ENCODE assay signal across 27 cellular contexts in genomic region chr15:78322724-78323395, GRCh38. TPM values are rescaled to one million over a fixed set of nuclear protein-coding genes. Genes with fewer than 3 reads are reported as not detected.
DNase-seq lines count a peak whose midpoint lies in the region; ATAC-seq and TF ChIP-seq lines count a peak whose summit lies in the region.
"Had no signal": no experiment of that assay in that cellular context is flagged by ENCODE, and none has a peak within 500 bp of the region (broad histone marks: within the 10 kb centered on the region; RNA-seq: fewer than 3 reads in every experiment).

No MANE protein-coding gene starts in this region.

- no peaks in the 10 kb centered on the region for H3K36me3 Mint-ChIP-seq in H9 (ENCODE audit: insufficient read depth in 1 of 3, low read depth in 3 of 3)
- H3K36me3 Mint-ChIP-seq: CD4-positive, CD25-positive, alpha-beta regulatory T cell had no signal

- no peaks in the 10 kb centered on the region for H3K9me3 Mint-ChIP-seq in H9
- H3K9me3 Mint-ChIP-seq: activated naive CD8-positive, alpha-beta T cell treated with anti-CD3 and anti-CD28 coated beads, Interleukin-2, amount 50 U/mL, for 24 hours; CD4-positive, CD25-positive, alpha-beta regulatory T cell had no signal

- H3K4me1 ChIP-seq in H9 (ENCODE audit: insufficient read depth, low read length) (peaks cover 7% of the 10 kb centered on the region; the same call in 1 of the 2 replicates), ascending aorta (no peaks in the 10 kb centered on the region)
- H3K4me1 ChIP-seq: gastroesophageal sphincter, left lung, uterus had no signal

- H3K56ac ChIP-seq in H9 (ENCODE audit: insufficient read length, low read depth, low read length), result no peak overlapping the region

- H3T11ph ChIP-seq in H9 (ENCODE audit: low read length), result no peak overlapping the region

- H3K9me3 ChIP-seq in H9 (ENCODE audit: control insufficient read depth, low read depth, low read length) (no peaks in the 10 kb centered on the region), ascending aorta (no peaks in the 10 kb centered on the region)
- H3K9me3 ChIP-seq: gastroesophageal sphincter, left lung, ovary, sigmoid colon, uterus had no signal

- intact Hi-C loops in posterior vena cava (cut with DNase I) (loop anchor here (5.0 to 10.0 kb wide), 2 partner anchors 89 to 92 kb away; no protein-coding TSS in a partner anchor), ascending aorta (cut with DNase I) (no loop called here)

- H3K4me2 ChIP-seq in H9 (ENCODE audit: insufficient read depth, insufficient read length, low read length), result no peak overlapping the region

- no peak overlapping the region for H2AFZ ChIP-seq in H9 (ENCODE audit: low read length)

- no peaks in the 10 kb centered on the region for H3K79me2 ChIP-seq in H9 (ENCODE audit: insufficient read depth, low read length)

- no peak overlapping the region for H2AK5ac ChIP-seq in H9 (ENCODE audit: insufficient read length, low read length)

- WGBS in H9 (ENCODE audit: extremely low coverage, insufficient read length, low lambda C conversion rate), result no CpG with 5 or more reads among the region's 15 CpGs

- no peaks in the 10 kb centered on the region for H3K36me3 ChIP-seq in ascending aorta
- H3K36me3 ChIP-seq: gastroesophageal sphincter, left lung, ovary, sigmoid colon, uterus had no signal

- H2BK5ac ChIP-seq in H9 (ENCODE audit: insufficient read length, low read length), result no peak overlapping the region

- no peak overlapping the region for H2BK12ac ChIP-seq in H9 (ENCODE audit: insufficient read length, low read depth, low read length)

- no peak overlapping the region; a peak in 1 of 5 replicates for H3K4me3 Mint-ChIP-seq in H9
- H3K4me3 Mint-ChIP-seq: activated naive CD8-positive, alpha-beta T cell treated with anti-CD3 and anti-CD28 coated beads, Interleukin-2, amount 50 U/mL, for 24 hours; CD4-positive, CD25-positive, alpha-beta regulatory T cell had no signal

- H4K20me1 ChIP-seq in H9 (ENCODE audit: control insufficient read depth, insufficient read depth, insufficient read length), result no peaks in the 10 kb centered on the region

- H3K27me3 ChIP-seq in H9 (ENCODE audit: insufficient read depth, low read length) (no peaks in the 10 kb centered on the region), ascending aorta (no peaks in the 10 kb centered on the region)
- H3K27me3 ChIP-seq: gastroesophageal sphincter, left lung, ovary, sigmoid colon, uterus had no signal

- H3K27ac ChIP-seq in H9 (ENCODE audit: insufficient read length, low read depth, low read length) (no peak overlapping the region), ascending aorta (no peak overlapping the region)
- H3K27ac ChIP-seq: gastroesophageal sphincter, ovary, sigmoid colon, uterus had no signal

- no peak overlapping the region for H3K14ac ChIP-seq in H9 (ENCODE audit: insufficient read depth, low read length)

- no peaks in the 10 kb centered on the region for H3K79me1 ChIP-seq in H9 (ENCODE audit: insufficient read depth, low read depth, low read length, poor library complexity, severe bottlenecking)

- H3K27me3 Mint-ChIP-seq in H9 (ENCODE audit: low read depth), result peaks cover 2% of the 10 kb centered on the region

- H3K4me3 ChIP-seq in ascending aorta, result no peak overlapping the region
- H3K4me3 ChIP-seq: gastroesophageal sphincter, GM12878, left lung, ovary, sigmoid colon, uterus had no signal

- H3K23ac ChIP-seq in H9 (ENCODE audit: insufficient read length, low read depth, low read length), result no peak overlapping the region

- H2BK120ac ChIP-seq in H9 (ENCODE audit: low read depth, low read length, poor library complexity, severe bottlenecking), result no peak overlapping the region

- no peak overlapping the region for H4K91ac ChIP-seq in H9 (ENCODE audit: insufficient read length, low read depth, low read length)

- no peak overlapping the region for H2BK15ac ChIP-seq in H9 (ENCODE audit: low read depth, low read length)

- peak overlapping the region in 2 of 3 experiments; percentile 73 to 95; a peak in 4 of 7 replicates for H3K27ac Mint-ChIP-seq in H9
- H3K27ac Mint-ChIP-seq: activated naive CD8-positive, alpha-beta T cell treated with anti-CD3 and anti-CD28 coated beads, Interleukin-2, amount 50 U/mL, for 24 hours; CD4-positive, CD25-positive, alpha-beta regulatory T cell had no signal

- peaks cover 23 to 41% of the 10 kb centered on the region in 2 experiments for H3K4me1 Mint-ChIP-seq in H9
- H3K4me1 Mint-ChIP-seq: activated naive CD8-positive, alpha-beta T cell treated with anti-CD3 and anti-CD28 coated beads, Interleukin-2, amount 50 U/mL, for 24 hours; CD4-positive, CD25-positive, alpha-beta regulatory T cell had no signal

- TF ChIP-seq CTCF in H9 (conservative IDR thresholded peaks at IDR 0.05) (no peak), ascending aorta (IDR thresholded peaks at IDR 0.05) (no peak)

- no peak for ATAC-seq in GM21619 (IDR thresholded peaks at IDR 0.05; ENCODE audit: unreplicated experiment)
- no peak for ATAC-seq in HG02938 (IDR thresholded peaks at IDR 0.05; ENCODE audit: unreplicated experiment)
- ATAC-seq: activated naive CD8-positive, alpha-beta T cell treated with anti-CD3 and anti-CD28 coated beads, Interleukin-2, amount 50 U/mL, for 24 hours; gastroesophageal sphincter; GM12878; HCT116; left lung had no signal

- no peak overlapping the region for H3K18ac ChIP-seq in H9 (ENCODE audit: insufficient read length, low read depth, low read length)

- H3K4ac ChIP-seq in H9 (ENCODE audit: low read depth, low read length), result no peak overlapping the region

- no peak for DNase-seq in H9
- DNase-seq in SK-N-DZ (ENCODE audit: low spot score), result peak; percentile 41
- peak; percentile 47 for DNase-seq in left kidney (ENCODE audit: low read depth, low spot score)
- peak; percentile 70 for DNase-seq in posterior vena cava (ENCODE audit: low spot score)
- DNase-seq in ascending aorta (ENCODE audit: low spot score in 2 of 2), result no peak
- no peak for DNase-seq in NCI-H187 (lab: John Stamatoyannopoulos, UW)
- DNase-seq: activated CD4-positive, alpha-beta T cell treated with anti-CD3 and anti-CD28 coated beads, Interleukin-2, amount 50 U/mL, for 1 hour; activated CD8-positive, alpha-beta memory T cell treated with anti-CD3 and anti-CD28 coated beads, Interleukin-2, amount 50 U/mL, for 48 hours; activated effector memory CD4-positive, alpha-beta T cell treated with Interleukin-2 at 50 U/mL for 16 hours; activated naive CD8-positive, alpha-beta T cell treated with anti-CD3 and anti-CD28 coated beads, Interleukin-2, amount 50 U/mL, for 24 hours; CD4-positive, CD25-positive, alpha-beta regulatory T cell; Karpas-422; left lung; NCI-H1048; NCI-H2029 treated with DMSO at 0.1 percent for 48 hours; ovary; sigmoid colon; stimulated activated CD4-positive, alpha-beta T cell treated with anti-CD3 and anti-CD28 coated beads, Interleukin-2, amount 100 ng/mL, for 24 hours; T-helper 1 cell; uterus had no signal

- H4K8ac ChIP-seq in H9 (replicated peaks; ENCODE audit: insufficient read length, low read depth, low read length), result no peak overlapping the region

- no peak overlapping the region for H3K9ac ChIP-seq in H9 (ENCODE audit: extremely low read depth, insufficient read length, low read length)

- H4K5ac ChIP-seq in H9 (ENCODE audit: insufficient read length, low read depth, low read length), result no peak overlapping the region

- no peak overlapping the region for H2BK20ac ChIP-seq in H9 (ENCODE audit: low read depth, low read length, poor library complexity, severe bottlenecking)

- H3K23me2 ChIP-seq in H9 (ENCODE audit: insufficient read length, low read depth, low read length, poor library complexity, severe bottlenecking), result no peaks in the 10 kb centered on the region

RNA-seq across cellular contexts. Expression of gene CRABP1, which starts 17.3 kb away (rescaled TPM):
- total RNA-seq in H9 (2021), result 93.0 and 93.1 TPM in 2 replicates
- polyA plus RNA-seq in SK-N-DZ (2014; cell fraction: cytosol; rRNA removed), result 2.1 and 5.3 TPM in 2 replicates
- 1.2 and 1.8 TPM in 2 replicates for polyA plus RNA-seq in SK-N-DZ (2014; cell fraction: nucleus; rRNA removed)
- not detected for total RNA-seq in posterior vena cava
- not detected for total RNA-seq in ascending aorta
- total RNA-seq: bronchial epithelial cell; CD4-positive, CD25-positive, alpha-beta regulatory T cell; dermis blood vessel endothelial cell; left lung had no signal
- polyA plus RNA-seq: CD4-positive, CD25-positive, alpha-beta regulatory T cell had no signal

RNA-seq across cellular contexts. Expression of gene SKIC8, which starts 23.5 kb away (rescaled TPM):
- total RNA-seq in H9 (2021), result 43.8 and 45.6 TPM in 2 replicates
- polyA plus RNA-seq in SK-N-DZ (2014; cell fraction: cytosol; rRNA removed), result 110 and 148 TPM in 2 replicates
- polyA plus RNA-seq in SK-N-DZ (2014; cell fraction: nucleus; rRNA removed), result 102 and 133 TPM in 2 replicates
- total RNA-seq in posterior vena cava, result 10 to 100 TPM; 35.0 to 36.8 TPM
- 19.9 TPM for total RNA-seq in ascending aorta

RNA-seq across cellular contexts. Expression of gene DNAJA4, which starts 58.5 kb away (rescaled TPM):
- total RNA-seq in H9 (2021), result 0.13 and 0.35 TPM in 2 replicates
- polyA plus RNA-seq in SK-N-DZ (2014; cell fraction: cytosol; rRNA removed), result 0.09 and 0.29 TPM in 2 replicates
- polyA plus RNA-seq in SK-N-DZ (2014; cell fraction: nucleus; rRNA removed), result 0.52 and 1.0 TPM in 2 replicates
- 10 to 100 TPM; 22.3 to 56.4 TPM for total RNA-seq in posterior vena cava
- total RNA-seq in ascending aorta, result 3.5 TPM

Comparison
In these comparisons a context has a peak if more than half of its experiments do, and no peak if none do; other contexts are left out.
1. DNase-seq: peak in SK-N-DZ (single experiment), left kidney (single experiment) and posterior vena cava (single experiment); none in H9 (single experiment), ascending aorta (0 of 2) and NCI-H187 (0 of 2).
2. RNA of gene CRABP1, which starts 17.3 kb away (total RNA-seq): 93.0 to 93.1 TPM in H9; not detected in posterior vena cava and not detected in ascending aorta (single experiment); every median in the first group is over 10 times any median in the second.